Comparison of ENCODE assay signal across 17 cellular contexts in genomic region chr20:39661833-39662232, GRCh38.
DNase-seq lines count a peak whose midpoint lies in the region; ATAC-seq, FAIRE-seq and TF ChIP-seq lines count a peak whose summit lies in the region.
"Had no signal": no experiment of that assay in that cellular context is flagged by ENCODE, and none has a peak within 500 bp of the region (broad histone marks: within the 10 kb centered on the region; RNA-seq: fewer than 3 reads in every experiment).

No MANE protein-coding gene starts in this region.

- H3K9me3 ChIP-seq in Karpas-422 (ENCODE audit: low read length) (no peaks in the 10 kb centered on the region), mammary epithelial cell (replicated peaks; ENCODE audit: insufficient read depth, low read length) (no peaks in the 10 kb centered on the region)
- H3K9me3 ChIP-seq: HAP-1, sigmoid colon, stomach had no signal

- H3K79me2 ChIP-seq in Karpas-422 (ENCODE audit: low read length) (no peaks in the 10 kb centered on the region), mammary epithelial cell (ENCODE audit: insufficient read depth, low read length) (no peaks in the 10 kb centered on the region)

- CTCF ChIA-PET in mammary epithelial cell (lab: Charles Lee; ENCODE audit: low non-redundant PET) = no interaction called here

- ATAC-seq in HG02885 (IDR thresholded peaks at IDR 0.05; ENCODE audit: poor library complexity, unreplicated experiment) = no peak
- ATAC-seq: activated naive CD8-positive, alpha-beta T cell treated with anti-CD3 and anti-CD28 coated beads, Interleukin-2, amount 50 U/mL, for 24 hours; natural killer cell had no signal

- no peak for TF ChIP-seq CTCF in mammary epithelial cell (conservative IDR thresholded peaks at IDR 0.05 in 1 of 2, IDR thresholded peaks at IDR 0.05 in 1 of 2; ENCODE audit: extremely low read depth in 1 of 2, insufficient read depth in 1 of 2, low read depth in 1 of 2, low read length in 2 of 2)

- H2AFZ ChIP-seq in Karpas-422 (ENCODE audit: low read length) (no peak overlapping the region), mammary epithelial cell (ENCODE audit: low read depth, low read length) (no peak overlapping the region)

- 39% methylated on average over 1 of the region's 1 CpG for WGBS in mammary epithelial cell (ENCODE audit: low coverage, missing lambda C conversion rate)

- BruUV-seq in mammary epithelial cell (replicated peaks; lab: Mats Ljungman, UMichigan) = no TSS peak

- H3K4me3 ChIP-seq in Karpas-422 (ENCODE audit: low read length) (no peak overlapping the region), mammary epithelial cell (replicated peaks in 1 of 3; ENCODE audit: insufficient read depth in 1 of 3, low read depth in 2 of 3, low read length in 3 of 3) (no peak overlapping the region)
- H3K4me3 ChIP-seq: HAP-1, sigmoid colon, stomach had no signal

- H4K20me1 ChIP-seq in Karpas-422 (ENCODE audit: insufficient read depth, low read depth, low read length) (no peaks in the 10 kb centered on the region), mammary epithelial cell (ENCODE audit: insufficient read depth, low read length) (no peaks in the 10 kb centered on the region)

- intact Hi-C loops in mammary epithelial cell (cut with micrococcal nuclease) = no loop called here

- in situ Hi-C loops in mammary epithelial cell (cut with MboI; ENCODE audit: low sequenced_read_pairs in 2 of 2) = no loop called here

- FAIRE-seq in GM12891 (lab: Jason Lieb, UNC) = no peak
- FAIRE-seq: G401.6 had no signal

- dilution Hi-C loops in mammary epithelial cell (cut with HindIII; ENCODE audit: low sequenced_read_pairs) = no loop called here

- no peaks in the 10 kb centered on the region for H3K36me3 ChIP-seq in Karpas-422 (ENCODE audit: insufficient read depth, low read length)
- H3K36me3 ChIP-seq in mammary epithelial cell (ENCODE audit: insufficient read depth, low read length) = no peaks in the 10 kb centered on the region
- H3K36me3 ChIP-seq: HAP-1, sigmoid colon, stomach had no signal

- DNase-seq in EH (ENCODE audit: low read depth) (peak; percentile 80), Karpas-422 (no peak), mammary epithelial cell (peak; percentile 31), non-pigmented ciliary epithelial cell (ENCODE audit: low read depth) (peak; percentile 3), NCI-H1417 treated with DMSO at 0.1 percent for 48 hours (lab: John Stamatoyannopoulos, UW) (no peak), GM12891 (ENCODE audit: insufficient read length, low spot score) (no peak), mucosa of gallbladder (ENCODE audit: low spot score) (no peak)
- DNase-seq: activated naive CD8-positive, alpha-beta T cell treated with anti-CD3 and anti-CD28 coated beads, Interleukin-2, amount 50 U/mL, for 24 hours; activated T-cell treated with anti-CD3 and anti-CD28 coated beads for 4 hours; natural killer cell; NCI-H1092 treated with DMSO at 0.1 percent for 48 hours; NCI-H2227 treated with DMSO at 0.1 percent for 48 hours; sigmoid colon; stomach had no signal

- H3K27ac ChIP-seq in Karpas-422 (ENCODE audit: low read length) = 0 out of 2 replicates have a peak overlapping the region, but pooled peaks have one; percentile 48
- H3K27ac ChIP-seq in mammary epithelial cell (ENCODE audit: insufficient read depth, low read depth, low read length) = no peak overlapping the region
- H3K27ac ChIP-seq: sigmoid colon, stomach had no signal

- H3K9me2 ChIP-seq in Karpas-422 (replicated peaks; ENCODE audit: insufficient read depth, low read length) = no peaks in the 10 kb centered on the region

- no peaks in the 10 kb centered on the region for H3K27me3 ChIP-seq in Karpas-422 (ENCODE audit: low read length)
- H3K27me3 ChIP-seq in mammary epithelial cell (ENCODE audit: insufficient read depth, low read length) = no peaks in the 10 kb centered on the region
- H3K27me3 ChIP-seq: sigmoid colon, stomach had no signal

- H3K4me1 ChIP-seq in Karpas-422 (ENCODE audit: low read length) (peaks cover 28% of the 10 kb centered on the region), mammary epithelial cell (ENCODE audit: insufficient read depth, low read length) (peaks cover 17% of the 10 kb centered on the region)
- H3K4me1 ChIP-seq: HAP-1, sigmoid colon, stomach had no signal

- peak overlapping the region; percentile 50 for H3K4me2 ChIP-seq in Karpas-422 (ENCODE audit: low read depth, low read length, poor library complexity, severe bottlenecking)
- H3K4me2 ChIP-seq in mammary epithelial cell (ENCODE audit: insufficient read depth, low read depth, low read length) = no peak overlapping the region

- H3K9ac ChIP-seq in Karpas-422 (ENCODE audit: low read length) (no peak overlapping the region), mammary epithelial cell (ENCODE audit: insufficient read depth, low read length) (no peak overlapping the region)

- no peak for TF ChIP-seq POLR2A in GM12891 (IDR thresholded peaks at IDR 0.05; ENCODE audit: low read depth, low read length)

TF ChIP-seq in GM12891, 5 proteins besides CTCF, POLR2A, EP300 and RAD21:
- TF ChIP-seq POLR2AphosphoS5 (IDR thresholded peaks at IDR 0.05; ENCODE audit: low read depth, low read length) (no peak), PAX5 (IDR thresholded peaks at IDR 0.05; ENCODE audit: insufficient read depth, low read length, severe bottlenecking) (no peak), TAF1 (IDR thresholded peaks at IDR 0.05; ENCODE audit: low read depth, low read length) (no peak), SPI1 (IDR thresholded peaks at IDR 0.05; ENCODE audit: low read depth, low read length) (no peak), POU2F2 (IDR thresholded peaks at IDR 0.05; ENCODE audit: low read depth, low read length) (no peak)

Comparison
In these comparisons a context has a peak if more than half of its experiments do, and no peak if none do; other contexts are left out.
1. DNase-seq: peak in EH (single experiment), mammary epithelial cell (single experiment) and non-pigmented ciliary epithelial cell (single experiment); none in Karpas-422 (single experiment), NCI-H1417 treated with DMSO at 0.1 percent for 48 hours (single experiment), GM12891 (single experiment) and mucosa of gallbladder (single experiment).